Comparison of ENCODE assay signal across 23 cellular contexts in genomic region chr14:97641827-97642226, GRCh38.
DNase-seq lines count a peak whose midpoint lies in the region; ATAC-seq and TF ChIP-seq lines count a peak whose summit lies in the region.
"Had no signal": no experiment of that assay in that cellular context is flagged by ENCODE, and none has a peak within 500 bp of the region (broad histone marks: within the 10 kb centered on the region; RNA-seq: fewer than 3 reads in every experiment).

No MANE protein-coding gene starts in this region.

- H3K9me2 ChIP-seq in GM23338 (ENCODE audit: insufficient read depth) = peaks cover 9% of the 10 kb centered on the region; the same call in 1 of the 2 replicates

- H2AFZ ChIP-seq in GM23338 = peak overlapping the region; percentile 95
- H2AFZ ChIP-seq: PC-9 had no signal

- POLR2A ChIA-PET in naive thymus-derived CD8-positive, alpha-beta T cell (lab: Charles Lee) = interaction anchor here (1.5 kb wide), 1 partner anchor 82 kb away, joined by 3 read pairs; no protein-coding TSS in a partner anchor

- H3K4me3 Mint-ChIP-seq in GM23338 = no peak overlapping the region
- H3K4me3 Mint-ChIP-seq in activated T-helper 17 cell treated with anti-CD3 and anti-CD28 coated beads, Interleukin-2, amount 50 U/mL, for 72 hours = no peak overlapping the region
- H3K4me3 Mint-ChIP-seq in naive thymus-derived CD8-positive, alpha-beta T cell = peak overlapping the region in 8 of 10 donors; percentile 20 to 68 (median 53)
- H3K4me3 Mint-ChIP-seq: activated CD4-positive, alpha-beta memory T cell treated with anti-CD3 and anti-CD28 coated beads for 36 hours; T-helper 1 cell treated with Interleukin-12 subunit alpha and Interleukin-12 subunit beta and Interleukin-4 antibody, amounts not matched to agents 30 μg/mL and 1 μg/mL, for 36 hours had no signal

- H3K27ac Mint-ChIP-seq in GM23338 = no peak overlapping the region
- H3K27ac Mint-ChIP-seq in activated T-helper 17 cell treated with anti-CD3 and anti-CD28 coated beads, Interleukin-2, amount 50 U/mL, for 72 hours = no peak overlapping the region
- H3K27ac Mint-ChIP-seq in naive thymus-derived CD8-positive, alpha-beta T cell = peak overlapping the region; percentile 69 to 88 (median 80)
- H3K27ac Mint-ChIP-seq: activated CD4-positive, alpha-beta memory T cell treated with anti-CD3 and anti-CD28 coated beads for 36 hours; T-helper 1 cell treated with Interleukin-12 subunit alpha and Interleukin-12 subunit beta and Interleukin-4 antibody, amounts not matched to agents 30 μg/mL and 1 μg/mL, for 36 hours had no signal

- no peaks in the 10 kb centered on the region for H3K9me3 Mint-ChIP-seq in GM23338
- H3K9me3 Mint-ChIP-seq in activated T-helper 17 cell treated with anti-CD3 and anti-CD28 coated beads, Interleukin-2, amount 50 U/mL, for 72 hours = peaks cover 3% of the 10 kb centered on the region
- H3K9me3 Mint-ChIP-seq in naive thymus-derived CD8-positive, alpha-beta T cell = peaks cover 0 to 3% (median 0%) of the 10 kb centered on the region in 9 donors
- H3K9me3 Mint-ChIP-seq: activated CD4-positive, alpha-beta memory T cell treated with anti-CD3 and anti-CD28 coated beads for 36 hours had no signal

- H3K4me2 ChIP-seq in GM23338 = no peak overlapping the region
- H3K4me2 ChIP-seq: PC-9 had no signal

- H4K20me1 ChIP-seq in GM23338 (replicated peaks; ENCODE audit: insufficient read depth) = no peaks in the 10 kb centered on the region

- H3K27me3 Mint-ChIP-seq in GM23338 (ENCODE audit: insufficient read depth, low read depth, poor library complexity) = peaks cover 12% of the 10 kb centered on the region
- no peaks in the 10 kb centered on the region for H3K27me3 Mint-ChIP-seq in activated T-helper 17 cell treated with anti-CD3 and anti-CD28 coated beads, Interleukin-2, amount 50 U/mL, for 72 hours
- H3K27me3 Mint-ChIP-seq in naive thymus-derived CD8-positive, alpha-beta T cell = no peaks in the 10 kb centered on the region
- H3K27me3 Mint-ChIP-seq: activated CD4-positive, alpha-beta memory T cell treated with anti-CD3 and anti-CD28 coated beads for 36 hours had no signal

- no peaks in the 10 kb centered on the region for H3K36me3 ChIP-seq in GM23338 (ENCODE audit: insufficient read depth)
- H3K36me3 ChIP-seq: gastrocnemius medialis, SJCRH30 had no signal

- H3K4me3 ChIP-seq in GM23338 = no peak overlapping the region
- H3K4me3 ChIP-seq: gastrocnemius medialis, PC-9, SJCRH30 had no signal

- TF ChIP-seq CTCF in GM23338 (conservative IDR thresholded peaks at IDR 0.05; ENCODE audit: low read depth in 2 of 2) = no peak

- DNase-seq in NCI-H748 (lab: John Stamatoyannopoulos, UW; ENCODE audit: unreplicated experiment) (peak; percentile 33), NCI-H748 treated with DMSO at 0.1 percent for 48 hours (lab: John Stamatoyannopoulos, UW) (no peak), GM23338 (ENCODE audit: low spot score) (no peak), retina (no peak)
- DNase-seq in naive thymus-derived CD8-positive, alpha-beta T cell = peak in 1 of 10 donors; percentile 18
- DNase-seq: activated CD4-positive, alpha-beta memory T cell treated with anti-CD3 and anti-CD28 coated beads for 36 hours; activated naive CD4-positive, alpha-beta T cell treated with anti-CD3 and anti-CD28 coated beads, Interleukin-2, amount 50 U/mL, for 16 hours; GDM1; kidney glomerular epithelial cell; NCI-H774; PC-9; stimulated activated naive CD4-positive, alpha-beta T cell; trophoblast cell had no signal

- no peaks in the 10 kb centered on the region for H3K27me3 ChIP-seq in GM23338 (ENCODE audit: insufficient read depth)
- H3K27me3 ChIP-seq: gastrocnemius medialis, SJCRH30 had no signal

- no peaks in the 10 kb centered on the region for H3F3A ChIP-seq in GM23338 (replicated peaks; ENCODE audit: low read depth)

- H3K79me2 ChIP-seq in GM23338 (replicated peaks; ENCODE audit: insufficient read depth) = no peaks in the 10 kb centered on the region

- peaks cover 28% of the 10 kb centered on the region for H3K4me1 ChIP-seq in GM23338 (ENCODE audit: insufficient read depth)
- H3K4me1 ChIP-seq: gastrocnemius medialis had no signal

- H3K4me1 Mint-ChIP-seq in GM23338 = peaks cover 54% of the 10 kb centered on the region
- H3K4me1 Mint-ChIP-seq in activated T-helper 17 cell treated with anti-CD3 and anti-CD28 coated beads, Interleukin-2, amount 50 U/mL, for 72 hours = peaks cover 26% of the 10 kb centered on the region
- H3K4me1 Mint-ChIP-seq in naive thymus-derived CD8-positive, alpha-beta T cell = peaks cover 29 to 56% (median 50%) of the 10 kb centered on the region in 4 donors

- ATAC-seq in GM23338 (no peak), GM18498 (IDR thresholded peaks at IDR 0.05; ENCODE audit: unreplicated experiment) (no peak), GM21390 (IDR thresholded peaks at IDR 0.05; ENCODE audit: unreplicated experiment) (no peak)
- ATAC-seq in activated T-helper 17 cell treated with anti-CD3 and anti-CD28 coated beads, Interleukin-2, amount 50 U/mL, for 72 hours (replicated peaks) = peak; percentile 32
- peak; percentile 60 to 62 for ATAC-seq in naive thymus-derived CD8-positive, alpha-beta T cell

- H3K27ac ChIP-seq in GM23338 (ENCODE audit: low read depth) = no peak overlapping the region
- H3K27ac ChIP-seq: 22Rv1, epithelial cell of prostate, gastrocnemius medialis, HL-60, PC-9, SJCRH30, VCaP had no signal

- H3K36me3 Mint-ChIP-seq in GM23338 (ENCODE audit: low read depth) = no peaks in the 10 kb centered on the region
- H3K36me3 Mint-ChIP-seq in activated T-helper 17 cell treated with anti-CD3 and anti-CD28 coated beads, Interleukin-2, amount 50 U/mL, for 72 hours (ENCODE audit: low read depth) = no peaks in the 10 kb centered on the region
- H3K36me3 Mint-ChIP-seq in naive thymus-derived CD8-positive, alpha-beta T cell = peaks cover 0 to 4% (median 0%) of the 10 kb centered on the region in 3 donors
- H3K36me3 Mint-ChIP-seq: activated CD4-positive, alpha-beta memory T cell treated with anti-CD3 and anti-CD28 coated beads for 36 hours had no signal

TF ChIP-seq in GM23338, 12 proteins besides CTCF, POLR2A, EP300 and RAD21 (continues in another document):
- no peak for TF ChIP-seq ZNF462 (CRISPR knock-in tag; IDR thresholded peaks at IDR 0.05)
- TF ChIP-seq EZH2phosphoT487 (IDR thresholded peaks at IDR 0.05; ENCODE audit: unreplicated experiment) = no peak
- no peak for TF ChIP-seq POLR2AphosphoS5 (IDR thresholded peaks at IDR 0.05; ENCODE audit: low read depth)
- no peak for TF ChIP-seq CREB1 (CRISPR knock-in tag; IDR thresholded peaks at IDR 0.05; ENCODE audit: low read depth)
- TF ChIP-seq ZNF331 (CRISPR knock-in tag; IDR thresholded peaks at IDR 0.05; ENCODE audit: low read depth) = no peak
- no peak for TF ChIP-seq NANOG (IDR thresholded peaks at IDR 0.05; ENCODE audit: borderline replicate concordance)

Comparison
In these comparisons a context has a peak if more than half of its experiments do, and no peak if none do; other contexts are left out.
1. ATAC-seq: peak in activated T-helper 17 cell treated with anti-CD3 and anti-CD28 coated beads, Interleukin-2, amount 50 U/mL, for 72 hours (single experiment) and naive thymus-derived CD8-positive, alpha-beta T cell (2 of 2); none in GM23338 (single experiment), GM18498 (single experiment) and GM21390 (single experiment).
2. H3K27ac Mint-ChIP-seq: peak in naive thymus-derived CD8-positive, alpha-beta T cell (10 of 10); none in GM23338 (single experiment) and activated T-helper 17 cell treated with anti-CD3 and anti-CD28 coated beads, Interleukin-2, amount 50 U/mL, for 72 hours (single experiment).
3. H3K4me3 Mint-ChIP-seq: peak in naive thymus-derived CD8-positive, alpha-beta T cell (8 of 10); none in GM23338 (single experiment) and activated T-helper 17 cell treated with anti-CD3 and anti-CD28 coated beads, Interleukin-2, amount 50 U/mL, for 72 hours (single experiment).